8 cellular contexts compared by ENCODE assay signal in genomic region chr13:100392709-100393630, GRCh38.
DNase-seq lines count a peak whose midpoint lies in the region; ATAC-seq and TF ChIP-seq lines count a peak whose summit lies in the region.

No MANE protein-coding gene starts in this region.

- DNase-seq in CD8-positive, alpha-beta T cell: peak in 5 of 7 experiments; percentile 6 to 52 (median 26)
- peak; percentile 74 for DNase-seq in NOMO-1 treated with dmso at 0.1 percent for 144 hours (lab: John Stamatoyannopoulos, UW; ENCODE audit: unreplicated experiment)
- DNase-seq in activated T-cell treated with anti-CD3 and anti-CD28 coated beads, Interleukin-2, amount 50 U/mL, for 72 hours: peak; percentile 77 to 84
- peak; percentile 91 to 96 for DNase-seq in foreskin keratinocyte
- DNase-seq in aorta: peak; percentile 86 to 87
- no peak for DNase-seq in retina

- intact Hi-C loops in CD8-positive, alpha-beta T cell (cut with DNase I, micrococcal nuclease): no loop called here
- intact Hi-C loops in aorta (cut with DNase I): no loop called here

- no peaks in the 10 kb centered on the region for H3K27me3 ChIP-seq in CD8-positive, alpha-beta T cell (ENCODE audit: insufficient read depth, low read length)
- H3K27me3 ChIP-seq in foreskin keratinocyte: no peaks in the 10 kb centered on the region
- no peaks in the 10 kb centered on the region for H3K27me3 ChIP-seq in rectal smooth muscle tissue (ENCODE audit: control insufficient read depth, insufficient read depth, low read length)
- H3K27me3 ChIP-seq in aorta (ENCODE audit: control insufficient read depth in 1 of 2, insufficient read depth in 2 of 2, low read length in 1 of 2): no peaks in the 10 kb centered on the region

- peaks cover 14% of the 10 kb centered on the region for H3K4me1 Mint-ChIP-seq in CD8-positive, alpha-beta T cell (ENCODE audit: low read depth)
- peaks cover 35% of the 10 kb centered on the region for H3K4me1 Mint-ChIP-seq in activated T-cell treated with anti-CD3 and anti-CD28 coated beads, Interleukin-2, amount 50 U/mL, for 72 hours (ENCODE audit: low read depth)

- no peaks in the 10 kb centered on the region for H3K9me3 Mint-ChIP-seq in CD8-positive, alpha-beta T cell
- H3K9me3 Mint-ChIP-seq in activated T-cell treated with anti-CD3 and anti-CD28 coated beads, Interleukin-2, amount 50 U/mL, for 72 hours: no peaks in the 10 kb centered on the region

- no peak overlapping the region for H3K27ac Mint-ChIP-seq in CD8-positive, alpha-beta T cell
- peak overlapping the region; percentile 91 for H3K27ac Mint-ChIP-seq in activated T-cell treated with anti-CD3 and anti-CD28 coated beads, Interleukin-2, amount 50 U/mL, for 72 hours

- WGBS in aorta, 2 donors: 82 to 87% methylated on average over 12 of the region's 12 CpGs

- no peak overlapping the region for H3K4me3 Mint-ChIP-seq in CD8-positive, alpha-beta T cell
- H3K4me3 Mint-ChIP-seq in activated T-cell treated with anti-CD3 and anti-CD28 coated beads, Interleukin-2, amount 50 U/mL, for 72 hours: peak overlapping the region; percentile 69 to 86

- H3K4me1 ChIP-seq in CD8-positive, alpha-beta T cell (ENCODE audit: insufficient read depth, low read length): no peaks in the 10 kb centered on the region
- H3K4me1 ChIP-seq in HEK293 (ENCODE audit: control insufficient read depth, insufficient read depth, low read length): peaks cover 9% of the 10 kb centered on the region
- peaks cover 16% of the 10 kb centered on the region for H3K4me1 ChIP-seq in foreskin keratinocyte
- H3K4me1 ChIP-seq in rectal smooth muscle tissue (ENCODE audit: control insufficient read depth, insufficient read depth, low read length): no peaks in the 10 kb centered on the region
- H3K4me1 ChIP-seq in aorta (ENCODE audit: control insufficient read depth in 1 of 2, insufficient read depth in 2 of 2, low read length in 2 of 2): no peaks in the 10 kb centered on the region

- H3K36me3 Mint-ChIP-seq in CD8-positive, alpha-beta T cell: peaks cover 7% of the 10 kb centered on the region
- peaks cover 0 to 3% of the 10 kb centered on the region in 2 donors for H3K36me3 Mint-ChIP-seq in activated T-cell treated with anti-CD3 and anti-CD28 coated beads, Interleukin-2, amount 50 U/mL, for 72 hours (ENCODE audit: insufficient read depth in 2 of 2)

- H3K36me3 ChIP-seq in CD8-positive, alpha-beta T cell (ENCODE audit: insufficient read depth, low read length): no peaks in the 10 kb centered on the region
- H3K36me3 ChIP-seq in HEK293 (ENCODE audit: control insufficient read depth in 2 of 2, insufficient read depth in 1 of 2, low read length in 2 of 2) (no peaks in the 10 kb centered on the region), rectal smooth muscle tissue (ENCODE audit: control insufficient read depth, insufficient read depth, low read length) (no peaks in the 10 kb centered on the region), aorta (ENCODE audit: control insufficient read depth in 1 of 2, insufficient read depth in 2 of 2, low read length in 1 of 2) (no peaks in the 10 kb centered on the region)

- TF ChIP-seq CTCF in CD8-positive, alpha-beta T cell (IDR thresholded peaks at IDR 0.05): no peak
- TF ChIP-seq CTCF in HEK293 (tag by site-specific recombination; IDR thresholded peaks at IDR 0.05) (no peak), foreskin keratinocyte (conservative IDR thresholded peaks at IDR 0.05) (no peak)

- no peak overlapping the region for H3K27ac ChIP-seq in CD8-positive, alpha-beta T cell (ENCODE audit: low read depth, low read length)
- H3K27ac ChIP-seq in HEK293 (ENCODE audit: extremely low read depth, low read depth, low read length) (peak overlapping the region; percentile 64), foreskin keratinocyte (no peak overlapping the region), rectal smooth muscle tissue (ENCODE audit: low read depth, low read length) (peak overlapping the region; percentile 14), aorta (ENCODE audit: low read depth in 1 of 2, low read length in 2 of 2) (no peak overlapping the region)

- H3K9ac ChIP-seq in rectal smooth muscle tissue (ENCODE audit: low read length): no peak overlapping the region

- H3K27me3 Mint-ChIP-seq in CD8-positive, alpha-beta T cell (ENCODE audit: low read depth): no peaks in the 10 kb centered on the region
- no peaks in the 10 kb centered on the region for H3K27me3 Mint-ChIP-seq in activated T-cell treated with anti-CD3 and anti-CD28 coated beads, Interleukin-2, amount 50 U/mL, for 72 hours (ENCODE audit: low read depth)

- H3K4me3 ChIP-seq in CD8-positive, alpha-beta T cell (ENCODE audit: low read depth, low read length): no peak overlapping the region
- H3K4me3 ChIP-seq in HEK293 (ENCODE audit: low read depth, low read length) (no peak overlapping the region), rectal smooth muscle tissue (ENCODE audit: low read length) (no peak overlapping the region), aorta (ENCODE audit: low read length in 2 of 2) (no peak overlapping the region)

- CTCF ChIA-PET in CD8-positive, alpha-beta T cell (lab: Charles Lee): interaction anchor here (0.7 kb wide), 1 partner anchor 19 kb away, joined by 3 read pairs; no protein-coding TSS in a partner anchor
- CTCF ChIA-PET in HEK293 (lab: Yijun Ruan, JAX): no interaction called here

- ATAC-seq in CD8-positive, alpha-beta T cell: no peak
- peak; percentile 79 to 87 for ATAC-seq in activated T-cell treated with anti-CD3 and anti-CD28 coated beads, Interleukin-2, amount 50 U/mL, for 72 hours (replicated peaks in 1 of 2)
- ATAC-seq in foreskin keratinocyte (peak; percentile 100), aorta (ENCODE audit: low FRiP score) (peak; percentile 96)

- POLR2A ChIA-PET in CD8-positive, alpha-beta T cell (lab: Charles Lee): no interaction called here
- POLR2A ChIA-PET in HEK293 (lab: Yijun Ruan, JAX): no interaction called here

- no peaks in the 10 kb centered on the region for H3K9me3 ChIP-seq in CD8-positive, alpha-beta T cell (ENCODE audit: low read length)
- H3K9me3 ChIP-seq in HEK293 (ENCODE audit: control insufficient read depth, insufficient read depth, low read depth, low read length): no peaks in the 10 kb centered on the region
- no peaks in the 10 kb centered on the region for H3K9me3 ChIP-seq in aorta (ENCODE audit: control insufficient read depth, low read length)

TF ChIP-seq in HEK293, 187 proteins besides CTCF, POLR2A, EP300 and RAD21 (continues in another document):
- TF ChIP-seq ZNF10 (tag by site-specific recombination; IDR thresholded peaks at IDR 0.05) (0 out of 2 replicates have a peak, but pooled peaks have one; percentile 15), ZNF362 (tag by site-specific recombination; IDR thresholded peaks at IDR 0.05) (0 out of 2 replicates have a peak, but pooled peaks have one; percentile 53), ZNF354C (tag by site-specific recombination; IDR thresholded peaks at IDR 0.05; ENCODE audit: borderline replicate concordance, low read depth) (no peak), ZNF341 (tag by site-specific recombination; IDR thresholded peaks at IDR 0.05; ENCODE audit: low read depth) (peak; percentile 40; the same call in 1 of the 2 replicates), MZF1 (tag by site-specific recombination; IDR thresholded peaks at IDR 0.05; ENCODE audit: borderline replicate concordance) (peak; percentile 88), ZNF660 (tag by site-specific recombination; IDR thresholded peaks at IDR 0.05) (peak; percentile 97), ZEB2 (tag by site-specific recombination; IDR thresholded peaks at IDR 0.05) (peak; percentile 90), BCL11A (tag by site-specific recombination; IDR thresholded peaks at IDR 0.05; ENCODE audit: low read depth) (0 out of 2 replicates have a peak, but pooled peaks have one; percentile 46)
- TF ChIP-seq, protein P1, sequence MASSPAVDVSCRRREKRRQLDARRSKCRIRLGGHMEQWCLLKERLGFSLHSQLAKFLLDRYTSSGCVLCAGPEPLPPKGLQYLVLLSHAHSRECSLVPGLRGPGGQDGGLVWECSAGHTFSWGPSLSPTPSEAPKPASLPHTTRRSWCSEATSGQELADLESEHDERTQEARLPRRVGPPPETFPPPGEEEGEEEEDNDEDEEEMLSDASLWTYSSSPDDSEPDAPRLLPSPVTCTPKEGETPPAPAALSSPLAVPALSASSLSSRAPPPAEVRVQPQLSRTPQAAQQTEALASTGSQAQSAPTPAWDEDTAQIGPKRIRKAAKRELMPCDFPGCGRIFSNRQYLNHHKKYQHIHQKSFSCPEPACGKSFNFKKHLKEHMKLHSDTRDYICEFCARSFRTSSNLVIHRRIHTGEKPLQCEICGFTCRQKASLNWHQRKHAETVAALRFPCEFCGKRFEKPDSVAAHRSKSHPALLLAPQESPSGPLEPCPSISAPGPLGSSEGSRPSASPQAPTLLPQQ (tag by site-specific recombination; IDR thresholded peaks at IDR 0.05): peak; percentile 42; the same call in 1 of the 2 replicates
- TF ChIP-seq, protein P2, sequence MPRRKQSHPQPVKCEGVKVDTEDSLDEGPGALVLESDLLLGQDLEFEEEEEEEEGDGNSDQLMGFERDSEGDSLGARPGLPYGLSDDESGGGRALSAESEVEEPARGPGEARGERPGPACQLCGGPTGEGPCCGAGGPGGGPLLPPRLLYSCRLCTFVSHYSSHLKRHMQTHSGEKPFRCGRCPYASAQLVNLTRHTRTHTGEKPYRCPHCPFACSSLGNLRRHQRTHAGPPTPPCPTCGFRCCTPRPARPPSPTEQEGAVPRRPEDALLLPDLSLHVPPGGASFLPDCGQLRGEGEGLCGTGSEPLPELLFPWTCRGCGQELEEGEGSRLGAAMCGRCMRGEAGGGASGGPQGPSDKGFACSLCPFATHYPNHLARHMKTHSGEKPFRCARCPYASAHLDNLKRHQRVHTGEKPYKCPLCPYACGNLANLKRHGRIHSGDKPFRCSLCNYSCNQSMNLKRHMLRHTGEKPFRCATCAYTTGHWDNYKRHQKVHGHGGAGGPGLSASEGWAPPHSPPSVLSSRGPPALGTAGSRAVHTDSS (tag by site-specific recombination; IDR thresholded peaks at IDR 0.05): no peak

Comparison
In these comparisons a context has a peak if more than half of its experiments do, and no peak if none do; other contexts are left out.
1. H3K27ac ChIP-seq: peak in HEK293 (single experiment) and rectal smooth muscle tissue (single experiment); none in CD8-positive, alpha-beta T cell (single experiment), foreskin keratinocyte (single experiment) and aorta (0 of 2).